In genomic region chr4:110837896-110838450, GRCh38 we compare ENCODE assay signal across 1 cellular context.
TF ChIP-seq lines count a peak whose summit lies in the region.

No MANE protein-coding gene starts in this region.

TF ChIP-seq in H1, 55 proteins besides CTCF, POLR2A, EP300 and RAD21 (continued from another document):
- TF ChIP-seq, protein P1, sequence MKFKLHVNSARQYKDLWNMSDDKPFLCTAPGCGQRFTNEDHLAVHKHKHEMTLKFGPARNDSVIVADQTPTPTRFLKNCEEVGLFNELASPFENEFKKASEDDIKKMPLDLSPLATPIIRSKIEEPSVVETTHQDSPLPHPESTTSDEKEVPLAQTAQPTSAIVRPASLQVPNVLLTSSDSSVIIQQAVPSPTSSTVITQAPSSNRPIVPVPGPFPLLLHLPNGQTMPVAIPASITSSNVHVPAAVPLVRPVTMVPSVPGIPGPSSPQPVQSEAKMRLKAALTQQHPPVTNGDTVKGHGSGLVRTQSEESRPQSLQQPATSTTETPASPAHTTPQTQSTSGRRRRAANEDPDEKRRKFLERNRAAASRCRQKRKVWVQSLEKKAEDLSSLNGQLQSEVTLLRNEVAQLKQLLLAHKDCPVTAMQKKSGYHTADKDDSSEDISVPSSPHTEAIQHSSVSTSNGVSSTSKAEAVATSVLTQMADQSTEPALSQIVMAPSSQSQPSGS (IDR thresholded peaks at IDR 0.05; ENCODE audit: low read length): no peak
- TF ChIP-seq KDM4A (IDR thresholded peaks at IDR 0.05; ENCODE audit: low read depth, low read length, severe bottlenecking): no peak
